ENCODE assay signal across 9 cellular contexts in the genomic region with DNA sequence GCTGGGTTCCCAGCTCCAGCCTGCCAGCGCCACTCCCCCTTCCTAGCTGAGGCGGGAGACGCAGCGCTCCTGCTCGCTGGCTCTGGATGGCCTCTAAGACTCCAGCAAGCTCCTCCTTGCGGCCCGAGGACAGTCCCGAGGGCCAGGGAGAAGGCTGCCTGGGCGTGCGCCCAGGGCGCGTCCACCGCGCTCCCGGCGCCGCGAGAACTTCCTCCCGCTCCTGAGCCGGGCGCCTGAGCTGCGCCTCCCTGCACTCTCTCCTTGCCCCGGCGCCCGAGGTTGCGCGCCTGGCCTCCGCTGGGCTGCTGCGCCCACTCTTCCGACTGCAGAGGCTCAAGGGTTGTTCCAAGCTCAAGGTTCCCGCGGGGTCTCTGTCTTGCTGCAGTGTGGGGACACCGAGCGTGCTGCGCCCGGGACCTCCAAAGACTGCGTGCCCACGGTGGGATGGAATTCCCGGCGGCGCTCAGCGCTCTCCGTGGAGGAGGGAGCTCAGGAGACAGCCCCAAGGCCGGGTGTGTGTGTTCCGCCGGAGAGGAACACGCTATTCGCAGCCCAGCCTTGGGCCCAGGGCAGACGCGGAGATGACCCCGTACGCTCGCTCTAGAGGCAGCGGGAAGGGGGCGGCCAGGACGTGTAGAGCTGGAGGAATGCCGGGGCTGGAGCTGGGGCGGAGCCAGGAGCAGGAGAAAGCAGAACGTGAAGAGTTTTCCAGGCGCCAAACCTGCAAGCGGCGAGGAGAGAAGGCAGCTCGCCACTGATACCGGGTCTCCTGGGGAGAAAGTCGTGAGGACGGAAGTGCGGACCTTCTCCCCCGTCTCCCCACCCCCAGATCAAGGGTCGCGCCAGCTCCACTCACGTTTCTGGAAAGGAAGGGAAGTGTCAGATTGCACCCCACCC. TPM values are rescaled to one million over a fixed set of nuclear protein-coding genes. Genes with fewer than 3 reads are reported as not detected.
DNase-seq lines count a peak whose midpoint lies in the region; ATAC-seq, FAIRE-seq and TF ChIP-seq lines count a peak whose summit lies in the region.
"Had no signal": no experiment of that assay in that cellular context is flagged by ENCODE, and none has a peak within 500 bp of the region (broad histone marks: within the 10 kb centered on the region; RNA-seq: fewer than 3 reads in every experiment).

A gene with protein sequence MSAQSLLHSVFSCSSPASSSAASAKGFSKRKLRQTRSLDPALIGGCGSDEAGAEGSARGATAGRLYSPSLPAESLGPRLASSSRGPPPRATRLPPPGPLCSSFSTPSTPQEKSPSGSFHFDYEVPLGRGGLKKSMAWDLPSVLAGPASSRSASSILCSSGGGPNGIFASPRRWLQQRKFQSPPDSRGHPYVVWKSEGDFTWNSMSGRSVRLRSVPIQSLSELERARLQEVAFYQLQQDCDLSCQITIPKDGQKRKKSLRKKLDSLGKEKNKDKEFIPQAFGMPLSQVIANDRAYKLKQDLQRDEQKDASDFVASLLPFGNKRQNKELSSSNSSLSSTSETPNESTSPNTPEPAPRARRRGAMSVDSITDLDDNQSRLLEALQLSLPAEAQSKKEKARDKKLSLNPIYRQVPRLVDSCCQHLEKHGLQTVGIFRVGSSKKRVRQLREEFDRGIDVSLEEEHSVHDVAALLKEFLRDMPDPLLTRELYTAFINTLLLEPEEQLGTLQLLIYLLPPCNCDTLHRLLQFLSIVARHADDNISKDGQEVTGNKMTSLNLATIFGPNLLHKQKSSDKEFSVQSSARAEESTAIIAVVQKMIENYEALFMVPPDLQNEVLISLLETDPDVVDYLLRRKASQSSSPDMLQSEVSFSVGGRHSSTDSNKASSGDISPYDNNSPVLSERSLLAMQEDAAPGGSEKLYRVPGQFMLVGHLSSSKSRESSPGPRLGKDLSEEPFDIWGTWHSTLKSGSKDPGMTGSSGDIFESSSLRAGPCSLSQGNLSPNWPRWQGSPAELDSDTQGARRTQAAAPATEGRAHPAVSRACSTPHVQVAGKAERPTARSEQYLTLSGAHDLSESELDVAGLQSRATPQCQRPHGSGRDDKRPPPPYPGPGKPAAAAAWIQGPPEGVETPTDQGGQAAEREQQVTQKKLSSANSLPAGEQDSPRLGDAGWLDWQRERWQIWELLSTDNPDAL (N-terminal part only) (minus strand): TSS at position 777 of the 897 bp plus-strand sequence. CDS start 1,092 bp downstream, outside the sequence.

- no peaks in the 10 kb centered on the region for H3K9me3 ChIP-seq in HepG2 (ENCODE audit: low read length)
- H3K9me3 ChIP-seq in transverse colon, result no peaks in the 10 kb centered on the region

- no peaks in the 10 kb centered on the region for H3K79me2 ChIP-seq in HepG2 (ENCODE audit: insufficient read depth, low read length)

- H3K4me3 ChIP-seq in HFF-Myc (replicated peaks; ENCODE audit: low read depth, low read length), result peak within 1 kb of the TSS; percentile 45
- H3K4me3 ChIP-seq in bronchial epithelial cell (ENCODE audit: low read depth, low read length), result peak within 1 kb of the TSS; percentile 8
- peak within 1 kb of the TSS in 2 of 3 experiments; percentile 6 to 33; a peak in 2 of 6 replicates for H3K4me3 ChIP-seq in HepG2 (replicated peaks in 1 of 3; ENCODE audit: insufficient read depth in 1 of 3, low read depth in 2 of 3, low read length in 3 of 3)
- H3K4me3 ChIP-seq in transverse colon, result peak within 1 kb of the TSS; percentile 30 to 50 (median 32)

- no peak within 1 kb of the TSS for H3K9ac ChIP-seq in HepG2 (ENCODE audit: insufficient read depth, low read depth, low read length)

- in situ Hi-C loops in HepG2 (cut with HindIII; ENCODE audit: extremely low pct_ligation_motif_present, low pct_unique_long_range_greater_than_20kb), result no loop called here
- in situ Hi-C loops in transverse colon (cut with MboI; ENCODE audit: low pct_ligation_motif_present in 1 of 4, low pct_unique_long_range_greater_than_20kb in 1 of 4, low sequenced_read_pairs in 3 of 4), result no loop called here

- no peak for TF ChIP-seq RAD21 in HepG2 (CRISPR knock-in tag; IDR thresholded peaks at IDR 0.05)

- no TSS peak for BruUV-seq in HepG2 (replicated peaks; lab: Mats Ljungman, UMichigan)

- H4K20me1 ChIP-seq in HepG2 (ENCODE audit: insufficient read depth, low read length), result no peaks in the 10 kb centered on the region

- no peak within 1 kb of the TSS for H3K27ac Mint-ChIP-seq in activated CD4-positive, alpha-beta memory T cell treated with anti-CD3 and anti-CD28 coated beads for 36 hours

- POLR2A ChIA-PET in HepG2 (lab: Yijun Ruan, JAX), result no interaction called here
- POLR2A ChIA-PET in activated CD4-positive, alpha-beta memory T cell treated with anti-CD3 and anti-CD28 coated beads for 36 hours (lab: Charles Lee), result no interaction called here

- no peak within 1 kb of the TSS for H3K4me3 Mint-ChIP-seq in activated CD4-positive, alpha-beta memory T cell treated with anti-CD3 and anti-CD28 coated beads for 36 hours

- H3K4me1 ChIP-seq in HepG2 (ENCODE audit: insufficient read depth, low read length) (no peaks in the 10 kb centered on the region), transverse colon (no peaks in the 10 kb centered on the region)

- H3K27ac ChIP-seq in HepG2 (ENCODE audit: extremely low read length, insufficient read depth, low read length) (no peak within 1 kb of the TSS), transverse colon (peak within 1 kb of the TSS; percentile 63 to 85 (median 78))

- TF ChIP-seq CTCF in HFF-Myc (IDR thresholded peaks at IDR 0.05; ENCODE audit: low read depth, low read length, missing control alignments) (no peak), bronchial epithelial cell (IDR thresholded peaks at IDR 0.05; ENCODE audit: insufficient read depth, low read length, severe bottlenecking) (no peak), HepG2 (CRISPR knock-in tag; IDR thresholded peaks at IDR 0.05) (no peak), transverse colon (IDR thresholded peaks at IDR 0.05) (no peak)

- WGBS in HepG2 (ENCODE audit: low lambda C conversion rate), result 0% methylated on average over 2 of the region's 71 CpGs
- WGBS in transverse colon (ENCODE audit: low coverage in 1 of 2), 2 donors, result 44% methylated on average over 68 of the region's 71 CpGs; no CpG with 5 or more reads in 1 of the 2 donors

- H3K4me2 ChIP-seq in HepG2 (ENCODE audit: low read depth, low read length), result peak within 1 kb of the TSS; percentile 45; the same call in 1 of the 2 replicates

- H3K9me3 Mint-ChIP-seq in activated CD4-positive, alpha-beta memory T cell treated with anti-CD3 and anti-CD28 coated beads for 36 hours, result no peaks in the 10 kb centered on the region

- peak; percentile 85 for ATAC-seq in HepG2
- no peak for ATAC-seq in HG03175 (IDR thresholded peaks at IDR 0.05; ENCODE audit: unreplicated experiment)
- ATAC-seq: HCT116 had no signal

- peaks cover 37% of the 10 kb centered on the region for H3K27me3 Mint-ChIP-seq in activated CD4-positive, alpha-beta memory T cell treated with anti-CD3 and anti-CD28 coated beads for 36 hours

- H3K27me3 ChIP-seq in bronchial epithelial cell (ENCODE audit: control insufficient read depth, insufficient read depth, low read length), result peaks cover 12% of the 10 kb centered on the region
- H3K27me3 ChIP-seq in HepG2 (ENCODE audit: control insufficient read depth in 1 of 2, insufficient read depth in 2 of 2, low read length in 2 of 2), result no peaks in the 10 kb centered on the region; a peak in 1 of 5 replicates
- H3K27me3 ChIP-seq in transverse colon, result peaks cover 12% of the 10 kb centered on the region

- FAIRE-seq in bronchial epithelial cell (lab: Jason Lieb, UNC), result no peak
- FAIRE-seq in HepG2 (lab: Jason Lieb, UNC), result no peak

- H3K36me3 ChIP-seq in bronchial epithelial cell (ENCODE audit: control insufficient read depth, insufficient read depth, low read length) (no peaks in the 10 kb centered on the region), HepG2 (replicated peaks in 1 of 2; ENCODE audit: control insufficient read depth in 1 of 2, insufficient read depth in 2 of 2, low read length in 2 of 2) (no peaks in the 10 kb centered on the region), transverse colon (no peaks in the 10 kb centered on the region)

- CTCF ChIA-PET in HepG2 (lab: Yijun Ruan, JAX; ENCODE audit: low intra/inter-chr PET ratio, low total read pairs), result no interaction called here
- CTCF ChIA-PET in activated CD4-positive, alpha-beta memory T cell treated with anti-CD3 and anti-CD28 coated beads for 36 hours (lab: Charles Lee), result interaction anchor here (0.6 kb wide), 1 partner anchor 1037 kb away, joined by 3 read pairs; no protein-coding TSS in a partner anchor

- no peak for TF ChIP-seq EP300 in HepG2 (IDR thresholded peaks at IDR 0.05; ENCODE audit: low read depth in 2 of 2, low read length in 2 of 2)
- no peak for TF ChIP-seq EP300 in HepG2 (CRISPR knock-in tag; IDR thresholded peaks at IDR 0.05; ENCODE audit: borderline replicate concordance)
- no peak for TF ChIP-seq EP300 in transverse colon (IDR thresholded peaks at IDR 0.05; ENCODE audit: low read depth)

- intact Hi-C loops in HepG2 (cut with micrococcal nuclease; ENCODE audit: unreplicated experiment) (no loop called here), transverse colon (cut with DNase I; ENCODE audit: low total_unique reads) (no loop called here)
- intact Hi-C loops in activated CD4-positive, alpha-beta memory T cell treated with anti-CD3 and anti-CD28 coated beads for 36 hours (cut with micrococcal nuclease), result no loop called here

- no peak for TF ChIP-seq POLR2A in HepG2 (IDR thresholded peaks at IDR 0.05; ENCODE audit: insufficient read depth in 1 of 2, low read depth in 2 of 2, low read length in 2 of 2)
- TF ChIP-seq POLR2A in transverse colon (IDR thresholded peaks at IDR 0.05), result no peak

- DNase-seq in AG08396 (ENCODE audit: low spot score) (peak; percentile 57), HFF-Myc (ENCODE audit: extremely low read depth, low read depth) (no peak), bronchial epithelial cell (ENCODE audit: low read depth) (peak; percentile 0), HepG2 (ENCODE audit: low spot score) (no peak), transverse colon (peak; percentile 26)
- no peak for DNase-seq in activated CD4-positive, alpha-beta memory T cell treated with anti-CD3 and anti-CD28 coated beads for 36 hours
- no peak for DNase-seq in effector CD8-positive, alpha-beta T cell (lab: John Stamatoyannopoulos, UW)

- H2AFZ ChIP-seq in HepG2 (ENCODE audit: low read length), result no peak within 1 kb of the TSS

- peaks cover 3% of the 10 kb centered on the region for H3K4me1 Mint-ChIP-seq in activated CD4-positive, alpha-beta memory T cell treated with anti-CD3 and anti-CD28 coated beads for 36 hours (ENCODE audit: low read depth)

- H3K36me3 Mint-ChIP-seq in activated CD4-positive, alpha-beta memory T cell treated with anti-CD3 and anti-CD28 coated beads for 36 hours, result no peaks in the 10 kb centered on the region

RNA-seq across cellular contexts. Expression of the gene that starts here (rescaled TPM):
- total RNA-seq in bronchial epithelial cell, result under 0.01 and 0.38 TPM in 2 replicates
- total RNA-seq in HepG2 (2016; rRNA removed; fragmentation: Illumina TruSeq; extraction: Trizol), result 0.06 and 0.11 TPM in 2 replicates
- not detected in 2 replicates for total RNA-seq in HepG2 (2016; cell fraction: cytosol; rRNA removed; fragmentation: Illumina TruSeq; extraction: Trizol; ENCODE audit: low read depth)
- total RNA-seq in HepG2 (2016; cell fraction: insoluble cytoplasmic fraction; rRNA removed; fragmentation: Illumina TruSeq; extraction: Trizol), result 0.04 and 0.15 TPM in 2 replicates
- not detected in 2 replicates for total RNA-seq in HepG2 (2016; cell fraction: membrane; rRNA removed; fragmentation: Illumina TruSeq; extraction: Trizol)
- total RNA-seq in HepG2 (2016; cell fraction: nucleus; rRNA removed; fragmentation: Illumina TruSeq; extraction: Trizol), result 0.09 and 0.12 TPM in 2 replicates
- not detected in 2 replicates for polyA plus RNA-seq in HepG2 (2011; rRNA removed)
- not detected in 2 replicates for polyA plus RNA-seq in HepG2 (2011; cell fraction: cytosol; rRNA removed)
- not detected in 2 replicates for polyA plus RNA-seq in HepG2 (2011; cell fraction: nucleus; rRNA removed)
- polyA plus RNA-seq in HepG2 (2012), result not detected in 2 replicates
- polyA plus RNA-seq in HepG2 (2016; cell fraction: cytosol; fragmentation: Illumina TruSeq; extraction: Trizol; ENCODE audit: low read depth), result not detected in 2 replicates
- not detected in 2 replicates for polyA plus RNA-seq in HepG2 (2016; cell fraction: insoluble cytoplasmic fraction; fragmentation: Illumina TruSeq; extraction: Trizol; ENCODE audit: low read depth)
- polyA plus RNA-seq in HepG2 (2016; cell fraction: membrane; fragmentation: Illumina TruSeq; extraction: Trizol; ENCODE audit: low read depth), result not detected in 2 replicates
- polyA plus RNA-seq in HepG2 (2016; cell fraction: nucleus; fragmentation: Illumina TruSeq; extraction: Trizol; ENCODE audit: insufficient read depth, low read depth), result not detected in 2 replicates
- polyA minus RNA-seq in HepG2 (2011; rRNA and poly(A)+ RNA removed; ENCODE audit: low replicate concordance), result 0.84 TPM in 1 of 2 replicates, not detected in the other
- not detected in 2 replicates for polyA minus RNA-seq in HepG2 (2011; cell fraction: cytosol; rRNA and poly(A)+ RNA removed)
- not detected in 2 replicates for polyA minus RNA-seq in HepG2 (2011; cell fraction: nucleus; rRNA and poly(A)+ RNA removed)
- 10 to 100 TPM in 2 of 4 donors, 1 to 10 TPM in 2; 5.0 to 12.4 (median 9.0) TPM for total RNA-seq in transverse colon
- total RNA-seq in activated CD4-positive, alpha-beta memory T cell treated with anti-CD3 and anti-CD28 coated beads for 36 hours, result not detected

Comparison
In these comparisons a context has a peak if more than half of its experiments do, and no peak if none do; other contexts are left out.
1. Peak in DNase-seq and H3K4me3 ChIP-seq in bronchial epithelial cell; RNA of the gene not detected or under 1 TPM.
2. Peak in ATAC-seq, H3K4me3 ChIP-seq and H3K4me2 ChIP-seq in HepG2; RNA of the gene not detected or under 1 TPM.
3. DNase-seq: peak in AG08396 (single experiment) and transverse colon (single experiment); none in HFF-Myc (single experiment), HepG2 (single experiment), activated CD4-positive, alpha-beta memory T cell treated with anti-CD3 and anti-CD28 coated beads for 36 hours (single experiment) and effector CD8-positive, alpha-beta T cell (single experiment).
4. Peak in every context shown above with its lines, with median percentiles within 50 percentile points of each other: H3K4me3 ChIP-seq.